8 cellular contexts compared by ENCODE assay signal in the genomic region with DNA sequence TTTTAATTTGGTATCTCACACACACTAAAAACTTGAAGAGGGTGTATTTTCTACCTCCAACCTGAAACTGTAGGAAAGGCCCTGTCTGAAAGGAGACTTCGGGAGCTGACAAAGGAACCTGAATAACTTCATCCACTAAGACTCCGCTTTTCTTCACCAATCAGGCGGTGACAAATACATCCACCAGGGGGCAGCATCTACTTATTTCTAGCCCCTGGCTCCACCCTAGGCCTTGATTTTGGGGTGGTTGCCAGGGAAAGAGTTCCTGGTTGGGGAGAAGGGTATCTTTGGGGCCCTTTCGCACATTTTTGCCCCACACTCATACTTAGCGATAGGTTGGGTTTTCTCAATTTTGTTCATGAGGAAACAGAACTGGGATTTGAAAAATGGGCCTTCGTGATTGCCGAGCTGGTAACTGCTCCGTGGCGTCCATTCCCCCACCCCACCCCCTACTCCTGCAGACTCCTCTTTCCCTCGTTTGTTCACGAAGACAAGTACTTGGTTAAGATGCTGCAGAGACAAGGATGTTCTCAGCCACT. TPM values are rescaled to one million over a fixed set of nuclear protein-coding genes. Genes with fewer than 3 reads are reported as not detected.
DNase-seq lines count a peak whose midpoint lies in the region; ATAC-seq and TF ChIP-seq lines count a peak whose summit lies in the region.

No MANE protein-coding gene starts in this region.

- H3K4me2 ChIP-seq in SK-N-SH: no peak overlapping the region
- H3K4me2 ChIP-seq in osteoblast (ENCODE audit: insufficient read depth, low read length): peak overlapping the region; percentile 74

- peak; percentile 92 for TF ChIP-seq CTCF in SK-N-SH (IDR thresholded peaks at IDR 0.05)
- peak; percentile 88 for TF ChIP-seq CTCF in osteoblast (IDR thresholded peaks at IDR 0.05; ENCODE audit: extremely low read depth, low read depth, low read length)
- TF ChIP-seq CTCF in suprapubic skin (IDR thresholded peaks at IDR 0.05): peak; percentile 79 to 99

- H3K27me3 ChIP-seq in SK-N-SH (ENCODE audit: insufficient read depth): no peaks in the 10 kb centered on the region
- H3K27me3 ChIP-seq in osteoblast (ENCODE audit: insufficient read depth, low read length): no peaks in the 10 kb centered on the region
- no peaks in the 10 kb centered on the region for H3K27me3 ChIP-seq in suprapubic skin

- peaks cover 13% of the 10 kb centered on the region for H3F3A ChIP-seq in SK-N-SH (replicated peaks; ENCODE audit: insufficient read depth)

- POLR2A ChIA-PET in SK-N-SH (lab: Yijun Ruan, JAX): interaction anchor here (0.6 to 3.7 kb wide), 5 partner anchors 26 to 389 kb away, joined by 3 to 24 read pairs (median 12); partner anchors contain the start of gene DHX8

- peak; percentile 98 for TF ChIP-seq RAD21 in SK-N-SH (IDR thresholded peaks at IDR 0.05; ENCODE audit: low read length)

- H4K20me1 ChIP-seq in SK-N-SH (ENCODE audit: insufficient read depth) (no peaks in the 10 kb centered on the region), osteoblast (ENCODE audit: insufficient read depth, low read length) (no peaks in the 10 kb centered on the region)

- no peaks in the 10 kb centered on the region for H3K9me2 ChIP-seq in SK-N-SH

- TF ChIP-seq EP300 in SK-N-SH (IDR thresholded peaks at IDR 0.05; ENCODE audit: borderline replicate concordance in 1 of 2, low read depth in 1 of 2, low read length in 1 of 2): no peak
- no peak for TF ChIP-seq EP300 in suprapubic skin (IDR thresholded peaks at IDR 0.05)

- H2AFZ ChIP-seq in SK-N-SH (ENCODE audit: low read depth) (peak overlapping the region; percentile 89; the same call in 1 of the 2 replicates), osteoblast (ENCODE audit: low read length) (peak overlapping the region; percentile 81)

- H3K36me3 ChIP-seq in SK-N-SH (replicated peaks in 1 of 2; ENCODE audit: control insufficient read depth in 1 of 2, insufficient read depth in 2 of 2, low read length in 1 of 2) (no peaks in the 10 kb centered on the region), osteoblast (ENCODE audit: insufficient read depth, low read length) (no peaks in the 10 kb centered on the region), suprapubic skin (no peaks in the 10 kb centered on the region)

- H3K4me3 ChIP-seq in SK-N-SH (ENCODE audit: low read depth in 2 of 2, low read length in 1 of 2) (no peak overlapping the region; a peak in 1 of 4 replicates), osteoblast (ENCODE audit: insufficient read depth, low read length) (peak overlapping the region; percentile 49), suprapubic skin (no peak overlapping the region)

- H3K79me2 ChIP-seq in SK-N-SH (ENCODE audit: insufficient read depth) (peaks cover 6% of the 10 kb centered on the region; the same call in 1 of the 2 replicates), osteoblast (ENCODE audit: insufficient read depth, low read length) (peaks cover 4% of the 10 kb centered on the region)

- no peak for TF ChIP-seq POLR2A in suprapubic skin (IDR thresholded peaks at IDR 0.05)

- H3K4me1 ChIP-seq in SK-N-SH (ENCODE audit: control insufficient read depth in 1 of 2, insufficient read depth in 2 of 2, low read depth in 1 of 2, low read length in 1 of 2) (peaks cover 0 to 4% of the 10 kb centered on the region in 2 experiments; a peak in 1 of 4 replicates), osteoblast (ENCODE audit: insufficient read depth, low read length) (peaks cover 17% of the 10 kb centered on the region), suprapubic skin (peaks cover 37% of the 10 kb centered on the region)

- CTCF ChIA-PET in SK-N-SH (lab: Yijun Ruan, JAX): interaction anchor here (0.6 to 12.4 kb wide), 49 partner anchors 9 to 370 kb away, joined by 3 to 430 read pairs (median 6); partner anchors contain the start of gene DHX8

- peak; percentile 88 for DNase-seq in EH (ENCODE audit: low read depth)
- peak; percentile 92 for DNase-seq in NAMALWA (ENCODE audit: low spot score)
- peak; percentile 87 for DNase-seq in SK-N-SH
- peak; percentile 87 for DNase-seq in activated naive CD4-positive, alpha-beta T cell treated with anti-CD3 and anti-CD28 coated beads, Interleukin-2, amount 50 U/mL, for 16 hours
- peak; percentile 86 for DNase-seq in germinal center (ENCODE audit: low spot score)
- peak; percentile 91 for DNase-seq in osteoblast (ENCODE audit: insufficient read length, low spot score, missing footprints)
- DNase-seq in suprapubic skin (ENCODE audit: low spot score in 2 of 2): peak; percentile 96 to 97

- no peak overlapping the region for H3K9ac ChIP-seq in SK-N-SH

- H3K9me3 ChIP-seq in SK-N-SH (no peaks in the 10 kb centered on the region), osteoblast (ENCODE audit: low read depth, low read length) (no peaks in the 10 kb centered on the region), suprapubic skin (no peaks in the 10 kb centered on the region)

- WGBS in SK-N-SH (ENCODE audit: low lambda C conversion rate): 38% methylated on average over 11 of the region's 11 CpGs
- 21% methylated on average over 11 of the region's 11 CpGs for WGBS in suprapubic skin

- no peak for ATAC-seq in GM21367 (IDR thresholded peaks at IDR 0.05; ENCODE audit: unreplicated experiment)

- H3K27ac ChIP-seq in SK-N-SH (ENCODE audit: low read depth in 2 of 2, low read length in 1 of 2): no peak overlapping the region
- H3K27ac ChIP-seq in osteoblast (ENCODE audit: low read depth, low read length): peak overlapping the region; percentile 23
- no peak overlapping the region for H3K27ac ChIP-seq in suprapubic skin

TF ChIP-seq in SK-N-SH, 30 proteins besides CTCF, POLR2A, EP300 and RAD21:
- TF ChIP-seq SMC3 (IDR thresholded peaks at IDR 0.05; ENCODE audit: low read depth, low read length): peak; percentile 100
- TF ChIP-seq RXRA (IDR thresholded peaks at IDR 0.05; ENCODE audit: borderline replicate concordance, low read depth): no peak
- peak; percentile 59 for TF ChIP-seq CHD2 (IDR thresholded peaks at IDR 0.05; ENCODE audit: low read length, partially characterized antibody)
- TF ChIP-seq NFIC (IDR thresholded peaks at IDR 0.05; ENCODE audit: borderline replicate concordance): peak; percentile 63
- peak; percentile 23; the same call in 1 of the 2 replicates for TF ChIP-seq ELF1 (IDR thresholded peaks at IDR 0.05)
- TF ChIP-seq NRF1 (IDR thresholded peaks at IDR 0.05; ENCODE audit: low read depth, low read length): peak; percentile 38; the same call in 1 of the 2 replicates
- TF ChIP-seq MAX (IDR thresholded peaks at IDR 0.05; ENCODE audit: low read depth): no peak
- 0 out of 2 replicates have a peak, but pooled peaks have one; percentile 28 for TF ChIP-seq RCOR1 (IDR thresholded peaks at IDR 0.05; ENCODE audit: low read length)

RNA-seq across cellular contexts. Expression of gene ARL4D, which starts 4.8 kb away (rescaled TPM):
- polyA plus RNA-seq in SK-N-SH (2012; rRNA removed): 22.7 and 29.5 TPM in 2 replicates
- 16.4 and 17.8 TPM in 2 replicates for polyA plus RNA-seq in SK-N-SH (2012; cell fraction: cytosol; rRNA removed)
- 25.7 and 35.5 TPM in 2 replicates for polyA plus RNA-seq in SK-N-SH (2012; cell fraction: nucleus; rRNA removed)
- total RNA-seq in osteoblast (12.1 and 18.8 TPM in 2 replicates), suprapubic skin (10 to 100 TPM; 26.7 to 50.9 (median 32.2) TPM)
